In genomic region chr2:44245068-44245861, GRCh38 we compare ENCODE assay signal across 14 cellular contexts. TPM values are rescaled to one million over a fixed set of nuclear protein-coding genes. Genes with fewer than 3 reads are reported as not detected.
A peak's percentile ranks its signal among the peaks of the same experiment; 100 is the strongest.
DNase-seq lines count a peak whose midpoint lies in the region; ATAC-seq and TF ChIP-seq lines count a peak whose summit lies in the region.
"Had no signal": no experiment of that assay in that cellular context is flagged by ENCODE, and none has a peak within 500 bp of the region (broad histone marks: within the 10 kb centered on the region; RNA-seq: fewer than 3 reads in every experiment).

No MANE protein-coding gene starts in this region.

- no peaks in the 10 kb centered on the region for H3K79me1 ChIP-seq in trophoblast cell (ENCODE audit: low read length)

- no CpG with 5 or more reads among the region's 3 CpGs for WGBS in trophoblast cell (ENCODE audit: extremely low coverage, insufficient coverage, insufficient read length)

- H3K27me3 ChIP-seq in fibroblast of lung (ENCODE audit: control insufficient read depth, insufficient read depth, low read length): no peaks in the 10 kb centered on the region
- no peaks in the 10 kb centered on the region for H3K27me3 ChIP-seq in trophoblast cell (ENCODE audit: insufficient read depth, low read length)
- no peaks in the 10 kb centered on the region for H3K27me3 ChIP-seq in brain microvascular endothelial cell (replicated peaks)

- ATAC-seq in HG02763 (IDR thresholded peaks at IDR 0.05; ENCODE audit: unreplicated experiment): no peak
- no peak for ATAC-seq in HG02852 (IDR thresholded peaks at IDR 0.05; ENCODE audit: unreplicated experiment)

- H2AK5ac ChIP-seq in trophoblast cell (ENCODE audit: low read length): no peak overlapping the region

- H3K9ac ChIP-seq in fibroblast of lung (ENCODE audit: insufficient read depth, low read length) (no peak overlapping the region), trophoblast cell (ENCODE audit: low read length) (no peak overlapping the region)

- in situ Hi-C loops in brain microvascular endothelial cell (cut with HindIII; ENCODE audit: low pct_ligation_motif_present, low sequenced_read_pairs): no loop called here

- no peak overlapping the region for H2BK120ac ChIP-seq in trophoblast cell (ENCODE audit: insufficient read depth, low read length, poor library complexity)

- H3K79me2 ChIP-seq in fibroblast of lung (ENCODE audit: control insufficient read depth, insufficient read depth, low read length) (no peaks in the 10 kb centered on the region), trophoblast cell (ENCODE audit: control insufficient read depth, insufficient read depth, low read length, poor library complexity) (no peaks in the 10 kb centered on the region)

- no peak overlapping the region for H3K4ac ChIP-seq in trophoblast cell (ENCODE audit: low read depth, low read length)

- TF ChIP-seq CTCF in fibroblast of lung (conservative IDR thresholded peaks at IDR 0.05 in 1 of 2, IDR thresholded peaks at IDR 0.05 in 1 of 2; ENCODE audit: low read depth in 1 of 2, low read length in 2 of 2) (no peak), brain microvascular endothelial cell (IDR thresholded peaks at IDR 0.05; ENCODE audit: low read depth, low read length, missing control alignments) (no peak)

- H3K4me1 ChIP-seq in fibroblast of lung (ENCODE audit: control insufficient read depth, extremely low read depth, insufficient read depth, low read length) (peaks cover 2% of the 10 kb centered on the region), trophoblast cell (ENCODE audit: control insufficient read depth in 1 of 2, insufficient read depth in 2 of 2, low read length in 2 of 2) (peaks cover 0 to 7% of the 10 kb centered on the region in 2 experiments)

- H3K14ac ChIP-seq in trophoblast cell (ENCODE audit: low read length): no peak overlapping the region

- H4K20me1 ChIP-seq in fibroblast of lung (ENCODE audit: control insufficient read depth, extremely low read depth, insufficient read depth, low read length): no peaks in the 10 kb centered on the region

- H2BK12ac ChIP-seq in trophoblast cell (ENCODE audit: low read length): peak overlapping the region; percentile 8

- H4K91ac ChIP-seq in trophoblast cell (ENCODE audit: low read depth, low read length): no peak overlapping the region

- H3K9me3 ChIP-seq in fibroblast of lung (ENCODE audit: control insufficient read depth, insufficient read depth, low read depth, low read length) (no peaks in the 10 kb centered on the region), trophoblast cell (ENCODE audit: insufficient read depth, low read depth, low read length) (no peaks in the 10 kb centered on the region)

- no peak overlapping the region for H2AFZ ChIP-seq in fibroblast of lung (ENCODE audit: low read length)
- H2AFZ ChIP-seq in trophoblast cell (ENCODE audit: insufficient read depth, low read length, poor library complexity): no peak overlapping the region

- H4K12ac ChIP-seq in trophoblast cell (ENCODE audit: low read depth, low read length): no peak overlapping the region

- H3K4me3 ChIP-seq in fibroblast of lung (replicated peaks in 1 of 4; ENCODE audit: control extremely low read depth in 1 of 4, insufficient read depth in 1 of 4, low read depth in 3 of 4, low read length in 4 of 4) (no peak overlapping the region), trophoblast cell (ENCODE audit: low read depth, low read length) (no peak overlapping the region), brain microvascular endothelial cell (ENCODE audit: low read depth, low read length) (no peak overlapping the region)

- H3K23ac ChIP-seq in trophoblast cell (ENCODE audit: low read length): no peak overlapping the region

- peak; percentile 32 for DNase-seq in ELR (ENCODE audit: low read depth)
- peak; percentile 16 to 48 for DNase-seq in NCI-H526 (lab: John Stamatoyannopoulos, UW)
- DNase-seq in fibroblast of lung (ENCODE audit: low read depth in 2 of 2): no peak
- DNase-seq in trophoblast cell: peak in 1 of 2 donors; percentile 25
- no peak for DNase-seq in SIG-M5 treated with dmso at 0.1 percent for 504 hours (lab: John Stamatoyannopoulos, UW; ENCODE audit: unreplicated experiment)
- DNase-seq in brain microvascular endothelial cell: no peak
- DNase-seq: activated CD4-positive, alpha-beta T cell treated with anti-CD3 and anti-CD28 coated beads, Interleukin-2, amount 50 U/mL, for 48 hours; CD8-positive, alpha-beta memory T cell; SHP77 treated with DMSO at 0.1 percent for 48 hours; stimulated activated CD4-positive, alpha-beta T cell treated with anti-CD3 and anti-CD28 coated beads, Interleukin-2, amount 100 ng/mL, for 48 hours had no signal

- H4K8ac ChIP-seq in trophoblast cell (ENCODE audit: low read depth, low read length): no peak overlapping the region

- H3K36me3 ChIP-seq in fibroblast of lung (ENCODE audit: control insufficient read depth, insufficient read depth, low read length) (no peaks in the 10 kb centered on the region), trophoblast cell (ENCODE audit: control insufficient read depth in 1 of 2, insufficient read depth in 2 of 2, low read length in 2 of 2) (no peaks in the 10 kb centered on the region), brain microvascular endothelial cell (replicated peaks) (no peaks in the 10 kb centered on the region)

- H3K27ac ChIP-seq in fibroblast of lung (ENCODE audit: insufficient read depth, low read length) (no peak overlapping the region), trophoblast cell (ENCODE audit: low read depth, low read length) (no peak overlapping the region), brain microvascular endothelial cell (no peak overlapping the region)

- no peak overlapping the region for H2BK5ac ChIP-seq in trophoblast cell (ENCODE audit: low read depth, low read length, poor library complexity)

- no peak overlapping the region for H3K18ac ChIP-seq in trophoblast cell (ENCODE audit: low read length)

- peak overlapping the region; percentile 29 for H3K4me2 ChIP-seq in fibroblast of lung (ENCODE audit: extremely low read depth, insufficient read depth, low read length)
- no peak overlapping the region for H3K4me2 ChIP-seq in trophoblast cell (ENCODE audit: low read length)

RNA-seq across cellular contexts. Expression of gene SLC3A1, which starts 30.0 kb away (rescaled TPM):
- total RNA-seq in fibroblast of lung: not detected in 2 replicates
- not detected in 2 replicates for polyA plus RNA-seq in fibroblast of lung
- polyA plus RNA-seq in fibroblast of lung (2012): 0.13 TPM in 1 of 2 replicates, not detected in the other
- not detected in 2 replicates for polyA minus RNA-seq in fibroblast of lung (ENCODE audit: low replicate concordance)
- 0.25 and 0.30 TPM in 2 replicates for polyA plus RNA-seq in trophoblast cell (2013)
- total RNA-seq: glomerular endothelial cell, neural crest cell had no signal

Comparison
In these comparisons a context has a peak if more than half of its experiments do, and no peak if none do; other contexts are left out.
1. DNase-seq: peak in ELR (single experiment) and NCI-H526 (2 of 2); none in fibroblast of lung (0 of 2), SIG-M5 treated with dmso at 0.1 percent for 504 hours (single experiment) and brain microvascular endothelial cell (single experiment).